ENCODE assay signal across 17 cellular contexts in the genomic region with DNA sequence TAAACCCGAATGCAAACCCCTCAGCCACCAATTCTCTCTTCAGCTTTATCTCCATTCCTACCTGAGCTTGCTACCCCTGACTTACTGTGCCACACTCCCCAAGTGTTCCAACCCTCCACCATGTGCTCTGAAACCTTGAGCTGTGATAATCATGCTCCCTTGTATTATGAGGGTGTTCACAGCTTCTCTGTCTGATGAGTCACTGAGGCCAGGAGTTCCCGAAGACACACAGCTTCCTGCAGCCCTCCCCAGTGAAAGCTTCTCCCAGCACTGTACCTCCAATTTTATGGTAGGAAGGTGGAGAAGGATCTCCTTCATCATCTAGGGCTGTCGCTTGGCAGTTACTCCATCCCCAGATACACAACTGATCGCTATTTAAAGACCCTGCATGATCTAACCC. TPM values are rescaled to one million over a fixed set of nuclear protein-coding genes. Genes with fewer than 3 reads are reported as not detected.
"Had no signal": no experiment of that assay in that cellular context is flagged by ENCODE, and none has a peak within 500 bp of the region (broad histone marks: within the 10 kb centered on the region; RNA-seq: fewer than 3 reads in every experiment).

No MANE protein-coding gene starts in this region.

- DNase-seq: activated CD4-positive, alpha-beta T cell treated with anti-CD3 and anti-CD28 coated beads for 1 hour; activated CD4-positive, alpha-beta T cell treated with anti-CD3 and anti-CD28 coated beads, Interleukin-2, amount 50 U/mL, for 1 hour; activated CD8-positive, alpha-beta T cell treated with anti-CD3 and anti-CD28 coated beads, Interleukin-2, amount 10 ng/mL, durations not matched to agents 7 days and 5 days; activated T-cell treated with anti-CD3 and anti-CD28 coated beads, Interleukin-2, amount 50 U/mL, for 1 hour; left ventricle myocardium inferior; stimulated activated CD4-positive, alpha-beta T cell treated with anti-CD3 and anti-CD28 coated beads, Interleukin-4, amount 100 ng/mL, for 1 hour; stimulated activated naive CD4-positive, alpha-beta T cell treated with Interleukin-2 at 50 U/mL for 16 hours; upper lobe of right lung; WERI-Rb-1 had no signal

- H3K4me1 ChIP-seq: ascending aorta, breast epithelium, left ventricle myocardium inferior, upper lobe of right lung had no signal

- H3K27me3 ChIP-seq: ascending aorta, breast epithelium, upper lobe of right lung had no signal

- H3K27ac ChIP-seq: ascending aorta, breast epithelium, left ventricle myocardium inferior, thoracic aorta, upper lobe of right lung, WERI-Rb-1 had no signal

- ATAC-seq: activated CD8-positive, alpha-beta T cell treated with anti-CD3 and anti-CD28 coated beads, Interleukin-2, amount 10 ng/mL, durations not matched to agents 7 days and 5 days; activated naive CD4-positive, alpha-beta T cell treated with anti-CD3 and anti-CD28 coated beads, Interleukin-2, amount 50 U/mL, for 72 hours; natural killer cell treated with Interleukin-12 subunit alpha and Interleukin-12 subunit beta and Interleukin-15 and Interleukin-18, amount 100 ng/mL, for 72 hours; upper lobe of right lung had no signal

- H3K4me3 ChIP-seq: ascending aorta, breast epithelium, left ventricle myocardium inferior, thoracic aorta, upper lobe of right lung had no signal

- H3K27ac Mint-ChIP-seq: activated CD8-positive, alpha-beta T cell treated with anti-CD3 and anti-CD28 coated beads, Interleukin-2, amount 10 ng/mL, durations not matched to agents 7 days and 5 days; activated naive CD4-positive, alpha-beta T cell treated with anti-CD3 and anti-CD28 coated beads, Interleukin-2, amount 50 U/mL, for 72 hours; natural killer cell treated with Interleukin-12 subunit alpha and Interleukin-12 subunit beta and Interleukin-15 and Interleukin-18, amount 100 ng/mL, for 72 hours; progenitor cell of endocrine pancreas had no signal

- H3K36me3 Mint-ChIP-seq: activated naive CD4-positive, alpha-beta T cell treated with anti-CD3 and anti-CD28 coated beads, Interleukin-2, amount 50 U/mL, for 72 hours; natural killer cell treated with Interleukin-12 subunit alpha and Interleukin-12 subunit beta and Interleukin-15 and Interleukin-18, amount 100 ng/mL, for 72 hours had no signal

- H3K9me3 ChIP-seq: ascending aorta, breast epithelium, left ventricle myocardium inferior, thoracic aorta, upper lobe of right lung had no signal

- H3K4me3 Mint-ChIP-seq: activated CD8-positive, alpha-beta T cell treated with anti-CD3 and anti-CD28 coated beads, Interleukin-2, amount 10 ng/mL, durations not matched to agents 7 days and 5 days; natural killer cell treated with Interleukin-12 subunit alpha and Interleukin-12 subunit beta and Interleukin-15 and Interleukin-18, amount 100 ng/mL, for 72 hours had no signal

- H3K36me3 ChIP-seq: ascending aorta, breast epithelium, left ventricle myocardium inferior, thoracic aorta, upper lobe of right lung, WERI-Rb-1 had no signal

- H3K27me3 Mint-ChIP-seq: natural killer cell treated with Interleukin-12 subunit alpha and Interleukin-12 subunit beta and Interleukin-15 and Interleukin-18, amount 100 ng/mL, for 72 hours had no signal

RNA-seq across cellular contexts. Expression of gene STAC, which starts 24.9 kb away (rescaled TPM):
- total RNA-seq: activated CD8-positive, alpha-beta T cell treated with anti-CD3 and anti-CD28 coated beads, Interleukin-2, amount 10 ng/mL, durations not matched to agents 7 days and 5 days; activated naive CD4-positive, alpha-beta T cell treated with anti-CD3 and anti-CD28 coated beads, Interleukin-2, amount 50 U/mL, for 72 hours; osteocyte; T-helper 2 cell treated with Interferon-gamma antibody and Interleukin-4, amounts not matched to agents 100 ng/mL and 5 ng/mL, for 36 hours had no signal
